In genomic region chr13:109939105-109939504, GRCh38 we compare ENCODE assay signal across 21 cellular contexts.
DNase-seq lines count a peak whose midpoint lies in the region; ATAC-seq and TF ChIP-seq lines count a peak whose summit lies in the region.
"Had no signal": no experiment of that assay in that cellular context is flagged by ENCODE, and none has a peak within 500 bp of the region (broad histone marks: within the 10 kb centered on the region; RNA-seq: fewer than 3 reads in every experiment).

No MANE protein-coding gene starts in this region.

- no peak overlapping the region for H3K27ac Mint-ChIP-seq in neural progenitor cell
- no peak overlapping the region for H3K27ac Mint-ChIP-seq in WTC11
- H3K27ac Mint-ChIP-seq: CD4-positive, alpha-beta memory T cell; IgD-negative memory B cell had no signal

- H3K4me3 ChIP-seq in GM23248, result no peak overlapping the region
- H3K4me3 ChIP-seq in neural progenitor cell, result no peak overlapping the region
- H3K4me3 ChIP-seq: BLaER1 treated with 17β-estradiol and CSF1 and Interleukin-3, amounts not matched to agents 10 nM and 100 nM; SJSA1 had no signal

- H3K79me2 ChIP-seq in GM23248 (ENCODE audit: insufficient read depth) (no peaks in the 10 kb centered on the region), neural progenitor cell (ENCODE audit: low read depth) (no peaks in the 10 kb centered on the region)

- no peak for TF ChIP-seq POLR2A in erythroblast (IDR thresholded peaks at IDR 0.05; ENCODE audit: low read length)

- ATAC-seq in SK-N-SH treated with all-trans-retinoic acid at 6 μM for 48 hours (peak; percentile 56), WTC11 (no peak), HG03432 (IDR thresholded peaks at IDR 0.05; ENCODE audit: unreplicated experiment) (no peak)
- ATAC-seq: Right ventricle myocardium inferior had no signal

- 84 to 89% methylated on average over 2 of the region's 2 CpGs for WGBS in GM23248 (ENCODE audit: low coverage in 1 of 2, low lambda C conversion rate in 2 of 2, missing lambda C conversion rate in 2 of 2), 2 experiments

- H3K4me3 Mint-ChIP-seq in neural progenitor cell (no peak overlapping the region), WTC11 (no peak overlapping the region)
- H3K4me3 Mint-ChIP-seq: CD4-positive, alpha-beta memory T cell; IgD-negative memory B cell had no signal

- H4K20me1 ChIP-seq in GM23248 (ENCODE audit: insufficient read depth) (no peaks in the 10 kb centered on the region), neural progenitor cell (ENCODE audit: low read depth) (no peaks in the 10 kb centered on the region)
- H4K20me1 ChIP-seq: BLaER1 treated with 17β-estradiol and CSF1 and Interleukin-3, amounts not matched to agents 10 nM and 100 nM had no signal

- POLR2A ChIA-PET in WTC11 (lab: Charles Lee), result no interaction called here

- H3K4me1 ChIP-seq in GM23248 (ENCODE audit: insufficient read depth) (peaks cover 28% of the 10 kb centered on the region), neural progenitor cell (peaks cover 9% of the 10 kb centered on the region)
- H3K4me1 ChIP-seq: SJSA1 had no signal

- H3K4me2 ChIP-seq in GM23248 (ENCODE audit: unreplicated experiment), result no peak overlapping the region
- H3K4me2 ChIP-seq in neural progenitor cell, result peak overlapping the region; percentile 13
- H3K4me2 ChIP-seq: BLaER1 treated with 17β-estradiol and CSF1 and Interleukin-3, amounts not matched to agents 10 nM and 100 nM; KMS-11 had no signal

- peak; percentile 18 for DNase-seq in GM23248
- peak; percentile 15 for DNase-seq in fibroblast of peridontal ligament (ENCODE audit: extremely low read depth)
- no peak for DNase-seq in neural progenitor cell (ENCODE audit: low spot score)
- DNase-seq in WTC11 (ENCODE audit: low spot score), result no peak
- no peak for DNase-seq in erythroblast (lab: John Stamatoyannopoulos, UW)
- DNase-seq in GM19238 (ENCODE audit: insufficient read length, low spot score), result no peak
- DNase-seq: AML-193; Caco-2; CD4-positive, alpha-beta memory T cell; MM.1S; NCI-H446 treated with DMSO at 0.1 percent for 48 hours; NCI-H526; NCI-H82; NK-92 treated with Interleukin-12 subunit alpha and Interleukin-12 subunit beta, amount 100 ng/mL, for 24 hours had no signal

- CTCF ChIA-PET in WTC11 (lab: Charles Lee), result no interaction called here

- in situ Hi-C loops in GM23248 (cut with MboI), result no loop called here

- peaks cover 3% of the 10 kb centered on the region for H3K9me3 Mint-ChIP-seq in neural progenitor cell
- H3K9me3 Mint-ChIP-seq in WTC11, result peaks cover 26% of the 10 kb centered on the region

- no peaks in the 10 kb centered on the region for H3K9me2 ChIP-seq in GM23248 (ENCODE audit: insufficient read depth)

- peaks cover 26% of the 10 kb centered on the region for H3F3A ChIP-seq in GM23248 (ENCODE audit: insufficient read depth)
- H3F3A ChIP-seq in neural progenitor cell (ENCODE audit: low read depth), result no peaks in the 10 kb centered on the region

- H3K36me3 ChIP-seq in GM23248 (ENCODE audit: low read depth), result no peaks in the 10 kb centered on the region
- no peaks in the 10 kb centered on the region for H3K36me3 ChIP-seq in neural progenitor cell
- H3K36me3 ChIP-seq: BLaER1 treated with 17β-estradiol and CSF1 and Interleukin-3, amounts not matched to agents 10 nM and 100 nM; SJSA1 had no signal

- H3K36me3 Mint-ChIP-seq in neural progenitor cell (no peaks in the 10 kb centered on the region), WTC11 (peaks cover 4% of the 10 kb centered on the region; the same call in 1 of the 2 replicates)
- H3K36me3 Mint-ChIP-seq: CD4-positive, alpha-beta memory T cell; IgD-negative memory B cell had no signal

- H3K27ac ChIP-seq in GM23248 (no peak overlapping the region), neural progenitor cell (no peak overlapping the region)
- H3K27ac ChIP-seq: BLaER1 treated with 17β-estradiol and CSF1 and Interleukin-3, amounts not matched to agents 10 nM and 100 nM; KMS-11; SJSA1 had no signal

- H3K27me3 ChIP-seq in GM23248 (replicated peaks; ENCODE audit: insufficient read depth) (no peaks in the 10 kb centered on the region), neural progenitor cell (no peaks in the 10 kb centered on the region)
- H3K27me3 ChIP-seq: BLaER1 treated with 17β-estradiol and CSF1 and Interleukin-3, amounts not matched to agents 10 nM and 100 nM had no signal

- H2AFZ ChIP-seq in GM23248, result 0 out of 2 replicates have a peak overlapping the region, but pooled peaks have one; percentile 4
- H2AFZ ChIP-seq in neural progenitor cell (replicated peaks), result no peak overlapping the region

- no peaks in the 10 kb centered on the region for H3K9me3 ChIP-seq in GM23248 (ENCODE audit: low read depth)
- no peaks in the 10 kb centered on the region for H3K9me3 ChIP-seq in neural progenitor cell (ENCODE audit: low read depth)

- no peaks in the 10 kb centered on the region for H3K4me1 Mint-ChIP-seq in neural progenitor cell
- no peaks in the 10 kb centered on the region for H3K4me1 Mint-ChIP-seq in WTC11
- H3K4me1 Mint-ChIP-seq: CD4-positive, alpha-beta memory T cell; IgD-negative memory B cell had no signal

- H3K9ac ChIP-seq in GM23248 (no peak overlapping the region), neural progenitor cell (no peak overlapping the region)
- H3K9ac ChIP-seq: BLaER1 treated with 17β-estradiol and CSF1 and Interleukin-3, amounts not matched to agents 10 nM and 100 nM; KMS-11 had no signal

- TF ChIP-seq CTCF in neural progenitor cell (IDR thresholded peaks at IDR 0.05), result no peak
- no peak for TF ChIP-seq CTCF in WTC11 (IDR thresholded peaks at IDR 0.05)

- H3K27me3 Mint-ChIP-seq in neural progenitor cell (ENCODE audit: insufficient read depth, low read depth), result peaks cover 2% of the 10 kb centered on the region
- no peaks in the 10 kb centered on the region for H3K27me3 Mint-ChIP-seq in WTC11 (ENCODE audit: low read depth)
- H3K27me3 Mint-ChIP-seq: IgD-negative memory B cell had no signal

TF ChIP-seq in SK-N-SH treated with all-trans-retinoic acid at 6 μM for 48 hours, 23 proteins besides CTCF, POLR2A, EP300 and RAD21:
- TF ChIP-seq, protein P1, sequence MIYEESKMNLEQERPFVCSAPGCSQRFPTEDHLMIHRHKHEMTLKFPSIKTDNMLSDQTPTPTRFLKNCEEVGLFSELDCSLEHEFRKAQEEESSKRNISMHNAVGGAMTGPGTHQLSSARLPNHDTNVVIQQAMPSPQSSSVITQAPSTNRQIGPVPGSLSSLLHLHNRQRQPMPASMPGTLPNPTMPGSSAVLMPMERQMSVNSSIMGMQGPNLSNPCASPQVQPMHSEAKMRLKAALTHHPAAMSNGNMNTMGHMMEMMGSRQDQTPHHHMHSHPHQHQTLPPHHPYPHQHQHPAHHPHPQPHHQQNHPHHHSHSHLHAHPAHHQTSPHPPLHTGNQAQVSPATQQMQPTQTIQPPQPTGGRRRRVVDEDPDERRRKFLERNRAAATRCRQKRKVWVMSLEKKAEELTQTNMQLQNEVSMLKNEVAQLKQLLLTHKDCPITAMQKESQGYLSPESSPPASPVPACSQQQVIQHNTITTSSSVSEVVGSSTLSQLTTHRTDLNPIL (CRISPR knock-in tag; IDR thresholded peaks at IDR 0.05; ENCODE audit: low read depth), result no peak
- TF ChIP-seq GLIS3 (CRISPR knock-in tag; IDR thresholded peaks at IDR 0.05) (no peak), RARB (CRISPR knock-in tag; IDR thresholded peaks at IDR 0.05) (no peak), TOX (CRISPR knock-in tag; IDR thresholded peaks at IDR 0.05; ENCODE audit: borderline replicate concordance) (no peak)

TF ChIP-seq in WTC11, 78 proteins besides CTCF, POLR2A, EP300 and RAD21:
- TF ChIP-seq ZNF232 (CRISPR knock-in tag; IDR thresholded peaks at IDR 0.05) (no peak), EMX1 (CRISPR knock-in tag; IDR thresholded peaks at IDR 0.05) (no peak), ETV6 (CRISPR knock-in tag; IDR thresholded peaks at IDR 0.05) (no peak), NFATC4 (CRISPR knock-in tag; IDR thresholded peaks at IDR 0.05) (no peak), ESRRA (CRISPR knock-in tag; IDR thresholded peaks at IDR 0.05; ENCODE audit: borderline replicate concordance) (no peak), CBFB (CRISPR knock-in tag; IDR thresholded peaks at IDR 0.05; ENCODE audit: low read depth) (no peak), IRF1 (CRISPR knock-in tag; IDR thresholded peaks at IDR 0.05) (no peak), SMAD4 (CRISPR knock-in tag; IDR thresholded peaks at IDR 0.05) (no peak), PRRX2 (CRISPR knock-in tag; IDR thresholded peaks at IDR 0.05) (no peak), ZNF416 (CRISPR knock-in tag; IDR thresholded peaks at IDR 0.05) (no peak)

Comparison
In these comparisons a context has a peak if more than half of its experiments do, and no peak if none do; other contexts are left out.
1. DNase-seq: peak in GM23248 (single experiment) and fibroblast of peridontal ligament (single experiment); none in neural progenitor cell (single experiment), WTC11 (single experiment), erythroblast (0 of 2) and GM19238 (single experiment).